ENCODE assay signal across 25 cellular contexts in the genomic region with DNA sequence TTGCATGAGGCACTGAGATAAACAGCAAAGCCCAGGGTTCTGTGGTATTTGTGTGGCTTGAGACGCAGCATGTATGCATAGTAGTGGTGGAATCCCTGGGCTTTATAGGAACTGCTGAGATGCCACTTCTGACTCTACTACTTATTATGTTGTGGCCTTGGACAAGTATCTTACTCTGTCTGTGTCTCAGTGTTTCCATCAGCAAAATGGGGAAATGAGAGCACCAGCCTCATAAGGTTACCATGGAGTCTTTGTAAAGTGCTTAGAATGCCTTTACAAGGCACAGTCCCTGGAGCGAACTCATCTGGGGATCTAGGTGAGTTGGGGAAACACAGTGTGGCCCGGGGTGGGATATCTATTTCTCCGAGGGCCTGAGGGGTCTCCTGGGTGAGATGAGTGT.
"Had no signal": no experiment of that assay in that cellular context is flagged by ENCODE, and none has a peak within 500 bp of the region (broad histone marks: within the 10 kb centered on the region; RNA-seq: fewer than 3 reads in every experiment).

No MANE protein-coding gene starts in this region.

- H3K4me3 ChIP-seq: MG63, SJCRH30 had no signal

- DNase-seq: IMR-90, Karpas-422, KG1, MG63, NCI-H1092, NCI-H1105 treated with DMSO at 0.1 percent for 48 hours, NCI-H1417 treated with DMSO at 0.1 percent for 48 hours, NCI-H187, NCI-H2029, NCI-H2081 treated with DMSO at 0.1 percent for 48 hours, NCI-H2171, NCI-H226, NCI-H446, NCI-H510A, NCI-H524 treated with DMSO at 0.1 percent for 48 hours, NCI-H69, NCI-H774, PC-3, SHP77 treated with DMSO at 0.1 percent for 48 hours, SJCRH30, T-helper 1 cell had no signal

- H3K27me3 ChIP-seq: MG63, SJCRH30 had no signal

- H3K27ac ChIP-seq: SJCRH30 had no signal

- ATAC-seq: HepG2, Panc1, PC-3, Right ventricle myocardium inferior, SK-N-SH treated with all-trans-retinoic acid at 6 μM for 48 hours had no signal

- H3K9me3 ChIP-seq: MG63, SJCRH30 had no signal

- H3K36me3 ChIP-seq: MG63, SJCRH30 had no signal

- FAIRE-seq: HepG2 had no signal
